ENCODE assay signal across 12 cellular contexts in the genomic region with DNA sequence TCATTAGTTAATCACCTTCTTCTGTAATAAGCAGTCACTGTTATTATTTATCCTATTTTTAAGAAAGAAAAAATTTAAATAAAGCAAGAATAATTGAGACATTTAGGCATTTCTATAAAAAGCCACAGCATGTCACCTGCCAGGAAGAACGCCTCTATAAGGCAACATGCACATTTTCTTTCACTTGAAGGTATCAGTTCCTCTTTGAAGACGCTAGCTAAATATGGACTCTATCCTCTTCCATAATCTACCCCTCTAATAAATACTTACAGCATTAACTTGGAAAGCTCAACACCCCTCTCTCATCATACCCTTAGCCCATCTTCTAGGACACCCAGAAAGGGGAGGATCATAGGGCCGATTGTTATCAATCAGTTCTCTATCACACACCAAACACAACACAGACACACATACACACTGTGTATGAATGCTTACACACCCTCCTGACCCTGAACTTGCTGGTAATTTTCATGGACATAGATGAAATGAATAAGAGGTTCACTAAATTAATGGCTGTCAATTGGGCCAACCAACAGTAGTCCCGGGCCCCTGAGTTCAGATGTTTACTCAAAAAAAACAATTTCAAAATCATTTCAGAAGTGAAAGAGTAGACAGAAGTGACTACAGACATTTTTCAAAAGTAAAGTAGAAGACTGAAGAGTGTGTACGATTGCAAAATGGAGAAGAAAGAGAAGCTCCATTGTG.
DNase-seq lines count a peak whose midpoint lies in the region; ATAC-seq and TF ChIP-seq lines count a peak whose summit lies in the region.
"Had no signal": no experiment of that assay in that cellular context is flagged by ENCODE, and none has a peak within 500 bp of the region (broad histone marks: within the 10 kb centered on the region; RNA-seq: fewer than 3 reads in every experiment).

No MANE protein-coding gene starts in this region.

- intact Hi-C loops in head of caudate nucleus (cut with DNase I): no loop called here

- H3F3A ChIP-seq in SU-DHL-6 (ENCODE audit: insufficient read depth): peaks cover 24% of the 10 kb centered on the region

- H3K9me2 ChIP-seq in SU-DHL-6 (replicated peaks; ENCODE audit: insufficient read depth, low read length): no peaks in the 10 kb centered on the region

- no peaks in the 10 kb centered on the region for H3K36me3 ChIP-seq in SU-DHL-6 (ENCODE audit: low read length)

- H3K9ac ChIP-seq in SU-DHL-6 (ENCODE audit: low read length): no peak overlapping the region

- no peaks in the 10 kb centered on the region for H4K20me1 ChIP-seq in SU-DHL-6 (ENCODE audit: low read depth, low read length)

- ATAC-seq in GM18520 (IDR thresholded peaks at IDR 0.05; ENCODE audit: unreplicated experiment) (peak; percentile 64), GM21529 (IDR thresholded peaks at IDR 0.05; ENCODE audit: unreplicated experiment) (peak; percentile 86), HG03139 (IDR thresholded peaks at IDR 0.05; ENCODE audit: unreplicated experiment) (peak; percentile 83)
- ATAC-seq: Right ventricle myocardium inferior had no signal

- peak overlapping the region; percentile 97 for H3K4me2 ChIP-seq in SU-DHL-6 (ENCODE audit: low read depth, low read length, poor library complexity, severe bottlenecking)

- TF ChIP-seq CTCF in SU-DHL-6 (IDR thresholded peaks at IDR 0.05; ENCODE audit: insufficient read depth, low read length, poor library complexity, severe bottlenecking): no peak

- no peaks in the 10 kb centered on the region for H3K27me3 ChIP-seq in SU-DHL-6 (ENCODE audit: low read length)

- H3K27ac ChIP-seq in SU-DHL-6 (ENCODE audit: low read depth, low read length): peak overlapping the region; percentile 95

- DNase-seq in NCI-H446 treated with DMSO at 0.1 percent for 48 hours (lab: John Stamatoyannopoulos, UW): no peak
- DNase-seq in head of caudate nucleus: no peak
- DNase-seq in NCI-H1105 treated with DMSO at 0.1 percent for 48 hours (lab: John Stamatoyannopoulos, UW): no peak
- no peak for DNase-seq in HEK293T (ENCODE audit: extremely low spot score)
- DNase-seq: amygdala, Calu3, NCI-H1436 had no signal

- POLR2A ChIA-PET in HEK293T (lab: Yijun Ruan, JAX): no interaction called here

- H3K79me2 ChIP-seq in SU-DHL-6 (ENCODE audit: insufficient read depth, low read length): no peaks in the 10 kb centered on the region

- H2AFZ ChIP-seq in SU-DHL-6 (ENCODE audit: low read depth, low read length, severe bottlenecking): peak overlapping the region; percentile 32

- CTCF ChIA-PET in HEK293T (lab: Yijun Ruan, JAX): no interaction called here

- peak overlapping the region; percentile 17 for H3K4me3 ChIP-seq in SU-DHL-6 (ENCODE audit: insufficient read depth, low read length, poor library complexity, severe bottlenecking)

- no peaks in the 10 kb centered on the region; the same call in 1 of the 2 replicates for H3K9me3 ChIP-seq in SU-DHL-6 (ENCODE audit: insufficient read depth, low read length)

TF ChIP-seq in HEK293T, 16 proteins besides CTCF, POLR2A, EP300 and RAD21:
- TF ChIP-seq FOXK2 (IDR thresholded peaks at IDR 0.05): no peak
- no peak for TF ChIP-seq SUZ12 (IDR thresholded peaks at IDR 0.05)
- TF ChIP-seq ZNF384 (IDR thresholded peaks at IDR 0.05): no peak
- no peak for TF ChIP-seq ELF4 (IDR thresholded peaks at IDR 0.05)
- no peak for TF ChIP-seq ARNT (IDR thresholded peaks at IDR 0.05)
- no peak for TF ChIP-seq HDGF (IDR thresholded peaks at IDR 0.05; ENCODE audit: borderline replicate concordance)
- TF ChIP-seq, protein P1, sequence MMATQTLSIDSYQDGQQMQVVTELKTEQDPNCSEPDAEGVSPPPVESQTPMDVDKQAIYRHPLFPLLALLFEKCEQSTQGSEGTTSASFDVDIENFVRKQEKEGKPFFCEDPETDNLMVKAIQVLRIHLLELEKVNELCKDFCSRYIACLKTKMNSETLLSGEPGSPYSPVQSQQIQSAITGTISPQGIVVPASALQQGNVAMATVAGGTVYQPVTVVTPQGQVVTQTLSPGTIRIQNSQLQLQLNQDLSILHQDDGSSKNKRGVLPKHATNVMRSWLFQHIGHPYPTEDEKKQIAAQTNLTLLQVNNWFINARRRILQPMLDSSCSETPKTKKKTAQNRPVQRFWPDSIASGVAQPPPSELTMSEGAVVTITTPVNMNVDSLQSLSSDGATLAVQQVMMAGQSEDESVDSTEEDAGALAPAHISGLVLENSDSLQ (IDR thresholded peaks at IDR 0.05): no peak
- TF ChIP-seq CTBP1 (IDR thresholded peaks at IDR 0.05; ENCODE audit: borderline replicate concordance): no peak
- no peak for TF ChIP-seq NFRKB (IDR thresholded peaks at IDR 0.05)
- no peak for TF ChIP-seq FOXM1 (IDR thresholded peaks at IDR 0.05; ENCODE audit: borderline replicate concordance)
- no peak for TF ChIP-seq FOXA1 (IDR thresholded peaks at IDR 0.05)
- no peak for TF ChIP-seq BHLHE40 (IDR thresholded peaks at IDR 0.05; ENCODE audit: borderline replicate concordance)
- no peak for TF ChIP-seq LEF1 (IDR thresholded peaks at IDR 0.05; ENCODE audit: borderline replicate concordance)
- no peak for TF ChIP-seq SP1 (IDR thresholded peaks at IDR 0.05)
- TF ChIP-seq L3MBTL2 (conservative IDR thresholded peaks at IDR 0.05): no peak
- no peak for TF ChIP-seq TARDBP (IDR thresholded peaks at IDR 0.05)
